In the genomic region with DNA sequence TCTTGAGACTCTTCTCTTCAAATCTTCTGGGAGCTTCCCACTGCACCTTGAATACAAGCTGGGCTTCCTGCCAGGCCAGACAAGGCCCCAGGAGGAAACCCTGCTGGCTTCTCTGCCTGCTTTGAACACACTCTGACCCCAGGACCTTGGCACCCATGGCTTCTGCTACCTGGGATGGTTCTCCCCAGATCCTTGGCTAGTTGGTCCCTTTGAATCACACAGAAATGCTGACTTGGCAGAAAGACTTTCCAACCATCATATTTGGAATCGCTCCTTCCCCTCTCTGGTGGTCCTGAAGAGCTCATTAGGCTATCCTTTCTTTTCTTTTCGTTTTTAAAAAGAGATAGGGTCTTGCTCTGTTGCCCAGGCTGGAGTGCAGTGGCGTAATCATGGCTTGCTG, we compare ENCODE assay signal across 20 cellular contexts.
DNase-seq lines count a peak whose midpoint lies in the region; ATAC-seq, FAIRE-seq and TF ChIP-seq lines count a peak whose summit lies in the region.
"Had no signal": no experiment of that assay in that cellular context is flagged by ENCODE, and none has a peak within 500 bp of the region (broad histone marks: within the 10 kb centered on the region; RNA-seq: fewer than 3 reads in every experiment).

No MANE protein-coding gene starts in this region.

- H4K20me1 ChIP-seq in HepG2 (ENCODE audit: insufficient read depth, low read length) (no peaks in the 10 kb centered on the region), H1 (replicated peaks in 1 of 2; ENCODE audit: control insufficient read depth in 1 of 2, insufficient read depth in 2 of 2, low read length in 2 of 2) (peaks cover 0 to 6% of the 10 kb centered on the region in 2 experiments)

- no peak overlapping the region for H4K5ac ChIP-seq in H1 (ENCODE audit: insufficient read length, low read depth, low read length)

- no peaks in the 10 kb centered on the region for H3K27me3 ChIP-seq in HepG2 (ENCODE audit: control insufficient read depth in 1 of 2, insufficient read depth in 2 of 2, low read length in 2 of 2)
- no peaks in the 10 kb centered on the region for H3K27me3 ChIP-seq in right lobe of liver
- H3K27me3 ChIP-seq in H1 (replicated peaks in 1 of 4; ENCODE audit: control insufficient read depth in 3 of 4, extremely low read depth in 1 of 4, insufficient read depth in 3 of 4, low read length in 3 of 4) = no peaks in the 10 kb centered on the region

- H3K79me2 ChIP-seq in HepG2 (ENCODE audit: insufficient read depth, low read length) = no peaks in the 10 kb centered on the region
- H3K79me2 ChIP-seq in H1 (ENCODE audit: control insufficient read depth in 1 of 2, insufficient read depth in 2 of 2, low read length in 2 of 2) = no peaks in the 10 kb centered on the region

- no peaks in the 10 kb centered on the region for H3K27me3 Mint-ChIP-seq in T-helper 2 cell treated with Interferon-gamma antibody and Interleukin-4, amounts not matched to agents 5 μg/mL and 100 μg/mL, for 36 hours (ENCODE audit: low read depth)
- H3K27me3 Mint-ChIP-seq: B cell had no signal

- H3K56ac ChIP-seq in H1 (replicated peaks; ENCODE audit: insufficient read length, low read depth, low read length) = no peak overlapping the region

- no peak overlapping the region for H3K23ac ChIP-seq in H1 (ENCODE audit: insufficient read length)

- no peak overlapping the region for H2BK12ac ChIP-seq in H1 (ENCODE audit: low read depth, low read length)

- in situ Hi-C loops in HepG2 (cut with HindIII; ENCODE audit: extremely low pct_ligation_motif_present, low pct_unique_long_range_greater_than_20kb) = no loop called here

- CTCF ChIA-PET in HepG2 (lab: Yijun Ruan, JAX; ENCODE audit: low intra/inter-chr PET ratio, low total read pairs) (no interaction called here), H1 (lab: Charles Lee; ENCODE audit: partially characterized antibody) (interaction anchor here (0.5 to 2.4 kb wide), 5 partner anchors 11 to 60 kb away, joined by 3 to 9 read pairs (median 3); no protein-coding TSS in a partner anchor)

- intact Hi-C loops in HepG2 (cut with micrococcal nuclease; ENCODE audit: unreplicated experiment) = no loop called here
- intact Hi-C loops in right lobe of liver (cut with DNase I) = no loop called here

- H3K27ac ChIP-seq in HepG2 (ENCODE audit: extremely low read length, insufficient read depth, low read length) (no peak overlapping the region), right lobe of liver (no peak overlapping the region), H1 (ENCODE audit: low read depth, low read length) (no peak overlapping the region)
- H3K27ac ChIP-seq: C4-2B had no signal

- no peak overlapping the region for H3K14ac ChIP-seq in H1 (ENCODE audit: insufficient read length)

- H3K36me3 Mint-ChIP-seq in T-helper 2 cell treated with Interferon-gamma antibody and Interleukin-4, amounts not matched to agents 5 μg/mL and 100 μg/mL, for 36 hours (ENCODE audit: low read depth) = no peaks in the 10 kb centered on the region

- H3K4me3 ChIP-seq in HepG2 (replicated peaks in 1 of 3; ENCODE audit: insufficient read depth in 1 of 3, low read depth in 2 of 3, low read length in 3 of 3) = no peak overlapping the region
- no peak overlapping the region for H3K4me3 ChIP-seq in right lobe of liver
- H3K4me3 ChIP-seq in H1 (ENCODE audit: extremely low read depth in 1 of 4, insufficient read depth in 2 of 4, low read depth in 3 of 4, low read length in 4 of 4) = no peak overlapping the region

- no peak overlapping the region for H3K27ac Mint-ChIP-seq in T-helper 2 cell treated with Interferon-gamma antibody and Interleukin-4, amounts not matched to agents 5 μg/mL and 100 μg/mL, for 36 hours
- H3K27ac Mint-ChIP-seq: B cell; CD8-positive, alpha-beta T cell had no signal

- H3K4me3 Mint-ChIP-seq in T-helper 2 cell treated with Interferon-gamma antibody and Interleukin-4, amounts not matched to agents 5 μg/mL and 100 μg/mL, for 36 hours = no peak overlapping the region
- H3K4me3 Mint-ChIP-seq: B cell; CD8-positive, alpha-beta T cell had no signal

- TF ChIP-seq EP300 in HepG2 (IDR thresholded peaks at IDR 0.05; ENCODE audit: low read depth in 2 of 2, low read length in 2 of 2) (no peak), HepG2 (CRISPR knock-in tag; IDR thresholded peaks at IDR 0.05; ENCODE audit: borderline replicate concordance) (no peak), H1 (IDR thresholded peaks at IDR 0.05; ENCODE audit: borderline replicate concordance in 1 of 2, low read depth in 2 of 2, low read length in 2 of 2) (no peak)

- H4K8ac ChIP-seq in H1 (ENCODE audit: extremely low read depth, insufficient read depth, low read length) = no peak overlapping the region

- ATAC-seq in HepG2 = no peak
- no peak for ATAC-seq in right lobe of liver
- no peak for ATAC-seq in GM19455 (IDR thresholded peaks at IDR 0.05; ENCODE audit: unreplicated experiment)
- ATAC-seq in stimulated activated naive CD8-positive, alpha-beta T cell treated with anti-CD3 and anti-CD28 coated beads, Interleukin-15, Interleukin-2, amounts not matched to agents 100 U/mL and 50 U/mL, for 24 hours = no peak
- ATAC-seq: CD8-positive, alpha-beta T cell had no signal

- H3K4ac ChIP-seq in H1 (replicated peaks; ENCODE audit: insufficient read length, low read depth, low read length) = no peak overlapping the region

- POLR2A ChIA-PET in HepG2 (lab: Yijun Ruan, JAX) = no interaction called here
- POLR2A ChIA-PET in H1 (lab: Charles Lee; ENCODE audit: partially characterized antibody) = no interaction called here

- H3K4me2 ChIP-seq in HepG2 (ENCODE audit: low read depth, low read length) (no peak overlapping the region), H1 (ENCODE audit: insufficient read depth in 1 of 2, low read depth in 2 of 2, low read length in 2 of 2) (no peak overlapping the region)

- no TSS peak for BruUV-seq in HepG2 (replicated peaks; lab: Mats Ljungman, UMichigan)

- FAIRE-seq in HepG2 (lab: Jason Lieb, UNC) (no peak), H1 (lab: Jason Lieb, UNC) (no peak)
- FAIRE-seq: D721Med, G401.6, GM12892, HTR-8/SVneo had no signal

- no peak overlapping the region for H2AFZ ChIP-seq in HepG2 (ENCODE audit: low read length)
- no peak overlapping the region for H2AFZ ChIP-seq in H1 (ENCODE audit: low read length)

- no peak for DNase-seq in HepG2 (ENCODE audit: low spot score)
- DNase-seq in right lobe of liver = no peak
- peak; percentile 25 for DNase-seq in NCI-H69 (lab: John Stamatoyannopoulos, UW)
- no peak for DNase-seq in H1 (ENCODE audit: low read depth in 1 of 2, low spot score in 2 of 2)
- no peak for DNase-seq in T-helper 2 cell treated with Interferon-gamma antibody and Interleukin-4, amounts not matched to agents 5 μg/mL and 100 μg/mL, for 36 hours (ENCODE audit: low spot score)
- no peak for DNase-seq in NCI-H345 treated with DMSO at 0.1 percent for 48 hours (lab: John Stamatoyannopoulos, UW; ENCODE audit: unreplicated experiment)
- no peak for DNase-seq in stimulated activated naive CD8-positive, alpha-beta T cell treated with anti-CD3 and anti-CD28 coated beads, Interleukin-15, Interleukin-2, amounts not matched to agents 100 U/mL and 50 U/mL, for 24 hours
- DNase-seq: CD8-positive, alpha-beta T cell; COR-L47; DMS153; DMS79 treated with DMSO at 0.1 percent for 48 hours; EL; HCEC 1CT had no signal

- H2BK15ac ChIP-seq in H1 (ENCODE audit: low read length) = no peak overlapping the region

- no peak for TF ChIP-seq RAD21 in HepG2 (CRISPR knock-in tag; IDR thresholded peaks at IDR 0.05)
- no peak for TF ChIP-seq RAD21 in H1 (IDR thresholded peaks at IDR 0.05 in 1 of 2, conservative IDR thresholded peaks at IDR 0.05 in 1 of 2; ENCODE audit: low read depth in 2 of 2, low read length in 2 of 2)

- H3K79me1 ChIP-seq in H1 (ENCODE audit: low read depth, low read length) = no peaks in the 10 kb centered on the region

- no peaks in the 10 kb centered on the region for H3K4me1 Mint-ChIP-seq in T-helper 2 cell treated with Interferon-gamma antibody and Interleukin-4, amounts not matched to agents 5 μg/mL and 100 μg/mL, for 36 hours (ENCODE audit: low read depth)

- no peaks in the 10 kb centered on the region; the same call in 1 of the 2 replicates for H3K23me2 ChIP-seq in H1 (ENCODE audit: low read depth, low read length)

- H3K4me1 ChIP-seq in HepG2 (ENCODE audit: insufficient read depth, low read length) = no peaks in the 10 kb centered on the region
- H3K4me1 ChIP-seq in right lobe of liver = no peaks in the 10 kb centered on the region
- peaks cover 0 to 3% (median 0%) of the 10 kb centered on the region in 4 experiments; a peak in 1 of 7 replicates for H3K4me1 ChIP-seq in H1 (replicated peaks in 1 of 4; ENCODE audit: control insufficient read depth in 3 of 4, insufficient read depth in 4 of 4, low read length in 3 of 4)

- H3K9ac ChIP-seq in HepG2 (ENCODE audit: insufficient read depth, low read depth, low read length) (no peak overlapping the region), H1 (replicated peaks in 1 of 4; ENCODE audit: extremely low read depth in 1 of 4, low read depth in 3 of 4, low read length in 3 of 4) (no peak overlapping the region)

- TF ChIP-seq CTCF in HepG2 (CRISPR knock-in tag; IDR thresholded peaks at IDR 0.05) = no peak
- TF ChIP-seq CTCF in right lobe of liver (IDR thresholded peaks at IDR 0.05) = no peak
- no peak for TF ChIP-seq CTCF in H1 (IDR thresholded peaks at IDR 0.05; ENCODE audit: control extremely low read depth in 1 of 3, insufficient read depth in 1 of 3, low read depth in 1 of 3, low read length in 3 of 3)

- WGBS in HepG2 (ENCODE audit: low lambda C conversion rate) = 93% methylated on average over 3 of the region's 3 CpGs
- 95% methylated on average over 2 of the region's 3 CpGs for WGBS in right lobe of liver (ENCODE audit: insufficient coverage, low coverage, low lambda C conversion rate, missing lambda C conversion rate)
- WGBS in H1 (ENCODE audit: extremely low coverage in 1 of 2, insufficient coverage in 1 of 2, insufficient read length in 1 of 2, insufficient replicate concordance in 2 of 2, low coverage in 1 of 2, low lambda C conversion rate in 2 of 2, missing lambda C conversion rate in 1 of 2), 2 experiments = 87% methylated on average over 3 of the region's 3 CpGs; no CpG with 5 or more reads in 1 of the 2 experiments

- H2BK5ac ChIP-seq in H1 (ENCODE audit: low read depth, low read length) = no peak overlapping the region

- no peaks in the 10 kb centered on the region for H3K9me3 ChIP-seq in HepG2 (ENCODE audit: low read length)
- no peaks in the 10 kb centered on the region for H3K9me3 ChIP-seq in right lobe of liver
- H3K9me3 ChIP-seq in H1 (ENCODE audit: insufficient read depth in 2 of 2, low read depth in 1 of 2, low read length in 1 of 2) = no peaks in the 10 kb centered on the region

- no peaks in the 10 kb centered on the region for H3K9me3 Mint-ChIP-seq in T-helper 2 cell treated with Interferon-gamma antibody and Interleukin-4, amounts not matched to agents 5 μg/mL and 100 μg/mL, for 36 hours
- H3K9me3 Mint-ChIP-seq: CD8-positive, alpha-beta T cell had no signal

- no peak overlapping the region for H4K91ac ChIP-seq in H1 (replicated peaks; ENCODE audit: insufficient read length, low read length)

- TF ChIP-seq POLR2A in HepG2 (IDR thresholded peaks at IDR 0.05; ENCODE audit: insufficient read depth in 1 of 2, low read depth in 2 of 2, low read length in 2 of 2) (no peak), right lobe of liver (IDR thresholded peaks at IDR 0.05) (no peak), H1 (IDR thresholded peaks at IDR 0.05; ENCODE audit: control extremely low read depth in 1 of 2, low read depth in 2 of 2, low read length in 2 of 2) (no peak)

- H3K36me3 ChIP-seq in HepG2 (replicated peaks in 1 of 2; ENCODE audit: control insufficient read depth in 1 of 2, insufficient read depth in 2 of 2, low read length in 2 of 2) (peaks cover 6 to 7% of the 10 kb centered on the region in 2 experiments; a peak in 3 of 5 replicates), right lobe of liver (no peaks in the 10 kb centered on the region), H1 (ENCODE audit: control insufficient read depth in 2 of 4, insufficient read depth in 4 of 4, low read length in 3 of 4) (no peaks in the 10 kb centered on the region)

- H2BK120ac ChIP-seq in H1 (replicated peaks; ENCODE audit: low read depth, low read length) = no peak overlapping the region

- no peak overlapping the region for H3K18ac ChIP-seq in H1 (ENCODE audit: extremely low read depth, low read length)

- no peak overlapping the region for H2BK20ac ChIP-seq in H1 (ENCODE audit: low read length)

- H2AK5ac ChIP-seq in H1 (ENCODE audit: low read depth, low read length) = no peak overlapping the region

Comparison
In these comparisons a context has a peak if more than half of its experiments do, and no peak if none do; other contexts are left out.
1. Of the 41 proteins assayed by ChIP-seq in both HepG2 and H1: peak only in HepG2: none; only in H1: none; in both: MAFK; in neither: 40.